Comparison of ENCODE assay signal across 23 cellular contexts in the genomic region with DNA sequence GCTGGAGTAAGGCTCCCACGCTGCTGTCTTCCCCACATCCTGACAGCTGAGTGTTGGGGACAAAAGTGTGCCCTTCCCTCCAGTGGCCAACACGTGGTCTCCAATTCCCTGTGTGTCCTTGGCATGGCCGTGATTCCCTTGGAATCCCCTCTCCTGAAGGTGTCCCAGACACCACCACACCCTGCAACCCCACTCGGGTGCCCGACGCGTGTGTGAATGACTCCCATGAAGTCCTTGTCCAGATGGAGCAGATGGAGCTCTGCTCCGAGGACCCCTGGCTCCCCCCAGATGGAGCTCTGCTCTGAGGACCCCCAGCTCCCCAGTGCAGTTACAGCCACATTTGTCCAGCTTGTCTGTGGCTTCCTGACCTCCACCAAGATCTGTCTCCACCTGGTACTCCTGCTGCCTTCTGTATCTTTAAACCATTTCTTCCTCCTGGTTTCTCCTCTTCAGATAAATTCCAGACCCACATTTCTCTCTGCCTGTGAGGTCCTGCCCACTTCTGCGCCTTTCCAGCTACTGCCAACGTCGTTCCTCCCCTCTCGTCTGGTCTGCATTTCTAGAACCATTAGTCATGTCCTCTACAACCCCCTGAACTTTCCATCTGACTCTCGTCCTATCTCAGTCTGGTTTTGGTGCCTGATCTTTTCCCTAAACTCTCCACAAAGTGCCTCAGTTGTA.
DNase-seq lines count a peak whose midpoint lies in the region; ATAC-seq and TF ChIP-seq lines count a peak whose summit lies in the region.
"Had no signal": no experiment of that assay in that cellular context is flagged by ENCODE, and none has a peak within 500 bp of the region (broad histone marks: within the 10 kb centered on the region; RNA-seq: fewer than 3 reads in every experiment).

No MANE protein-coding gene starts in this region.

- peak overlapping the region; percentile 21 for H3K27ac Mint-ChIP-seq in Caco-2 (ENCODE audit: unreplicated experiment)
- peak overlapping the region; percentile 6 for H3K27ac Mint-ChIP-seq in glutamatergic neuron (ENCODE audit: unreplicated experiment)
- H3K27ac Mint-ChIP-seq: activated naive CD4-positive, alpha-beta T cell treated with anti-CD3 and anti-CD28 coated beads, Interleukin-2, amount 10 ng/mL, durations not matched to agents 7 days and 5 days; activated T-cell treated with anti-CD3 and anti-CD28 coated beads, Interleukin-2, amount 50 U/mL, for 72 hours had no signal

- H3K36me3 ChIP-seq in Caco-2 (ENCODE audit: control insufficient read depth, insufficient read depth, low read length) (no peaks in the 10 kb centered on the region; the same call in 1 of the 2 replicates), thoracic aorta (no peaks in the 10 kb centered on the region)
- H3K36me3 ChIP-seq: HAP-1, heart left ventricle, spleen had no signal

- H3K4me3 Mint-ChIP-seq in Caco-2 (ENCODE audit: unreplicated experiment) (no peak overlapping the region), glutamatergic neuron (ENCODE audit: unreplicated experiment) (peak overlapping the region; percentile 30)
- H3K4me3 Mint-ChIP-seq: activated naive CD4-positive, alpha-beta T cell treated with anti-CD3 and anti-CD28 coated beads, Interleukin-2, amount 10 ng/mL, durations not matched to agents 7 days and 5 days; activated T-cell treated with anti-CD3 and anti-CD28 coated beads, Interleukin-2, amount 50 U/mL, for 72 hours; naive B cell had no signal

- peak overlapping the region; percentile 85 to 95 for H3K27ac ChIP-seq in thoracic aorta
- H3K27ac ChIP-seq: heart left ventricle, spleen had no signal

- POLR2A ChIA-PET in Caco-2 (lab: Charles Lee): no interaction called here

- CTCF ChIA-PET in Caco-2 (lab: Charles Lee): no interaction called here

- H3K27me3 Mint-ChIP-seq in Caco-2 (ENCODE audit: insufficient read depth, unreplicated experiment) (peaks cover 22% of the 10 kb centered on the region), glutamatergic neuron (ENCODE audit: unreplicated experiment) (peaks cover 20% of the 10 kb centered on the region)
- H3K27me3 Mint-ChIP-seq: activated naive CD4-positive, alpha-beta T cell treated with anti-CD3 and anti-CD28 coated beads, Interleukin-2, amount 10 ng/mL, durations not matched to agents 7 days and 5 days had no signal

- TF ChIP-seq CTCF in Caco-2 (IDR thresholded peaks at IDR 0.05; ENCODE audit: insufficient read depth in 1 of 2, low read depth in 1 of 2, low read length in 1 of 2, severe bottlenecking in 1 of 2, unreplicated experiment in 1 of 2) (no peak), glutamatergic neuron (IDR thresholded peaks at IDR 0.05; ENCODE audit: partially characterized antibody, unreplicated experiment) (no peak), thoracic aorta (IDR thresholded peaks at IDR 0.05) (no peak)

- H3K9me3 Mint-ChIP-seq in Caco-2 (ENCODE audit: unreplicated experiment): peaks cover 8% of the 10 kb centered on the region
- peaks cover 27% of the 10 kb centered on the region for H3K9me3 Mint-ChIP-seq in glutamatergic neuron (ENCODE audit: unreplicated experiment)
- H3K9me3 Mint-ChIP-seq: activated naive CD4-positive, alpha-beta T cell treated with anti-CD3 and anti-CD28 coated beads, Interleukin-2, amount 10 ng/mL, durations not matched to agents 7 days and 5 days; activated T-cell treated with anti-CD3 and anti-CD28 coated beads, Interleukin-2, amount 50 U/mL, for 72 hours; naive B cell had no signal

- BruUV-seq in Caco-2 (replicated peaks; lab: Mats Ljungman, UMichigan): no TSS peak

- H3K27me3 ChIP-seq in Caco-2 (replicated peaks; ENCODE audit: control insufficient read depth, insufficient read depth, low read length): no peaks in the 10 kb centered on the region
- no peaks in the 10 kb centered on the region for H3K27me3 ChIP-seq in thoracic aorta (replicated peaks; ENCODE audit: insufficient read depth)

- H3K4me1 Mint-ChIP-seq in Caco-2 (ENCODE audit: low read depth, unreplicated experiment) (no peaks in the 10 kb centered on the region), glutamatergic neuron (ENCODE audit: low read depth, unreplicated experiment) (peaks cover 36% of the 10 kb centered on the region)
- H3K4me1 Mint-ChIP-seq: activated naive CD4-positive, alpha-beta T cell treated with anti-CD3 and anti-CD28 coated beads, Interleukin-2, amount 10 ng/mL, durations not matched to agents 7 days and 5 days had no signal

- H3K36me3 Mint-ChIP-seq in Caco-2 (ENCODE audit: insufficient read depth, unreplicated experiment) (no peaks in the 10 kb centered on the region), glutamatergic neuron (ENCODE audit: unreplicated experiment) (peaks cover 22% of the 10 kb centered on the region)
- H3K36me3 Mint-ChIP-seq: activated naive CD4-positive, alpha-beta T cell treated with anti-CD3 and anti-CD28 coated beads, Interleukin-2, amount 10 ng/mL, durations not matched to agents 7 days and 5 days; naive B cell had no signal

- H3K4me1 ChIP-seq in Caco-2 (no peaks in the 10 kb centered on the region), thoracic aorta (ENCODE audit: control insufficient read depth in 1 of 2, low read depth in 2 of 2) (peaks cover 30 to 68% of the 10 kb centered on the region in 2 donors)
- H3K4me1 ChIP-seq: HAP-1, spleen had no signal

- ATAC-seq in thoracic aorta (ENCODE audit: insufficient number of reproducible peaks, low FRiP score, low read depth) (peak; percentile 78), GM18502 (IDR thresholded peaks at IDR 0.05; ENCODE audit: poor library complexity, unreplicated experiment) (no peak)
- ATAC-seq: activated T-cell treated with anti-CD3 and anti-CD28 coated beads, Interleukin-2, amount 50 U/mL, for 72 hours; heart left ventricle; left colon had no signal

- no peak overlapping the region for H3K4me3 ChIP-seq in Caco-2 (ENCODE audit: low read depth, low read length)
- H3K4me3 ChIP-seq in thoracic aorta: no peak overlapping the region
- H3K4me3 ChIP-seq: HAP-1, heart left ventricle, spleen had no signal

- no peak for DNase-seq in Caco-2
- DNase-seq in amniotic epithelial cell (ENCODE audit: low read depth): peak; percentile 43
- DNase-seq in glutamatergic neuron: no peak
- DNase-seq in thoracic aorta (ENCODE audit: low spot score): no peak
- no peak for DNase-seq in stimulated activated CD4-positive, alpha-beta T cell treated with anti-CD3 and anti-CD28 coated beads, Interleukin-4, amount 100 ng/mL, for 24 hours
- no peak for DNase-seq in midbrain (lab: John Stamatoyannopoulos, UW)
- DNase-seq: activated CD4-positive, alpha-beta T cell treated with anti-CD3 and anti-CD28 coated beads for 1 hour; activated naive CD4-positive, alpha-beta T cell treated with anti-CD3 and anti-CD28 coated beads, Interleukin-2, amount 10 ng/mL, durations not matched to agents 7 days and 5 days; activated T-cell treated with anti-CD3 and anti-CD28 coated beads, Interleukin-2, amount 50 U/mL, for 72 hours; anterior cingulate cortex; heart left ventricle; left colon; naive B cell; NCI-H1105; NCI-H2029; NCI-H2227 treated with DMSO at 0.1 percent for 48 hours; occipital lobe; retina; spleen; stimulated activated CD4-positive, alpha-beta T cell treated with anti-CD3 and anti-CD28 coated beads, Interleukin-2, amount 100 ng/mL, for 48 hours; stimulated activated naive CD4-positive, alpha-beta T cell had no signal

- intact Hi-C loops in Caco-2 (cut with micrococcal nuclease; ENCODE audit: unreplicated experiment): no loop called here

- no peaks in the 10 kb centered on the region for H3K9me3 ChIP-seq in Caco-2
- H3K9me3 ChIP-seq in thoracic aorta: no peaks in the 10 kb centered on the region
- H3K9me3 ChIP-seq: HAP-1, heart left ventricle, spleen had no signal
